ENCODE assay signal across 13 cellular contexts in genomic region chr5:125348221-125348692, GRCh38.
DNase-seq lines count a peak whose midpoint lies in the region; ATAC-seq and TF ChIP-seq lines count a peak whose summit lies in the region.
"Had no signal": no experiment of that assay in that cellular context is flagged by ENCODE, and none has a peak within 500 bp of the region (broad histone marks: within the 10 kb centered on the region; RNA-seq: fewer than 3 reads in every experiment).

No MANE protein-coding gene starts in this region.

- H3F3A ChIP-seq in GM23338 (replicated peaks; ENCODE audit: low read depth), result 0 out of 2 replicates have a peak, but pooled peaks cover 3% of the 10 kb centered on the region

- TF ChIP-seq CTCF in GM23338 (conservative IDR thresholded peaks at IDR 0.05; ENCODE audit: low read depth in 2 of 2) (no peak), heart right ventricle (IDR thresholded peaks at IDR 0.05) (no peak), colonic mucosa (IDR thresholded peaks at IDR 0.05) (no peak), natural killer cell (IDR thresholded peaks at IDR 0.05) (no peak)

- intact Hi-C loops in heart right ventricle (cut with DNase I) (no loop called here), posterior vena cava (cut with DNase I) (no loop called here), colonic mucosa (cut with DNase I) (no loop called here), natural killer cell (cut with micrococcal nuclease) (no loop called here)

- H3K4me1 Mint-ChIP-seq in GM23338, result peaks cover 33% of the 10 kb centered on the region
- no peaks in the 10 kb centered on the region for H3K4me1 Mint-ChIP-seq in natural killer cell
- no peaks in the 10 kb centered on the region for H3K4me1 Mint-ChIP-seq in activated T-cell treated with anti-CD3 and anti-CD28 coated beads, Interleukin-2, amount 50 U/mL, for 24 hours (ENCODE audit: low read depth)

- no peaks in the 10 kb centered on the region for H3K36me3 Mint-ChIP-seq in GM23338 (ENCODE audit: low read depth)
- no peaks in the 10 kb centered on the region for H3K36me3 Mint-ChIP-seq in natural killer cell
- H3K36me3 Mint-ChIP-seq in activated T-cell treated with anti-CD3 and anti-CD28 coated beads, Interleukin-2, amount 50 U/mL, for 24 hours (ENCODE audit: low read depth), result no peaks in the 10 kb centered on the region

- H4K20me1 ChIP-seq in GM23338 (replicated peaks; ENCODE audit: insufficient read depth), result no peaks in the 10 kb centered on the region

- H3K9ac ChIP-seq in SK-N-MC (ENCODE audit: insufficient read length), result no peak overlapping the region
- H3K9ac ChIP-seq in colonic mucosa (ENCODE audit: low read depth in 2 of 2, low read length in 2 of 2), result no peak overlapping the region

- H3K9me3 ChIP-seq in SK-N-MC (ENCODE audit: low read depth, low read length) (no peaks in the 10 kb centered on the region), heart right ventricle (peaks cover 0 to 3% (median 0%) of the 10 kb centered on the region in 11 donors), colonic mucosa (no peaks in the 10 kb centered on the region)

- H3K27ac ChIP-seq in GM23338 (ENCODE audit: low read depth) (peak overlapping the region; percentile 23; the same call in 1 of the 2 replicates), SK-N-MC (no peak overlapping the region), heart right ventricle (no peak overlapping the region), colonic mucosa (no peak overlapping the region)

- no peaks in the 10 kb centered on the region for H3K27me3 ChIP-seq in GM23338 (ENCODE audit: insufficient read depth)
- no peaks in the 10 kb centered on the region for H3K27me3 ChIP-seq in heart right ventricle
- no peaks in the 10 kb centered on the region for H3K27me3 ChIP-seq in colonic mucosa

- H3K4me1 ChIP-seq in GM23338 (ENCODE audit: insufficient read depth) (peaks cover 28% of the 10 kb centered on the region), heart right ventricle (peaks cover 0 to 22% (median 10%) of the 10 kb centered on the region in 9 donors), colonic mucosa (no peaks in the 10 kb centered on the region)

- ATAC-seq in GM23338 (peak; percentile 97), heart right ventricle (peak in 6 of 8 donors; percentile 61 to 84 (median 68)), HG03469 (IDR thresholded peaks at IDR 0.05; ENCODE audit: unreplicated experiment) (no peak), natural killer cell (no peak)
- ATAC-seq: left lobe of liver had no signal

- peak; percentile 57 for DNase-seq in GM23338 (ENCODE audit: low spot score)
- no peak for DNase-seq in SK-N-MC (ENCODE audit: low read depth, low spot score)
- DNase-seq in heart right ventricle, result peak; percentile 13 to 44
- peak; percentile 82 for DNase-seq in posterior vena cava (ENCODE audit: low spot score)
- no peak for DNase-seq in colonic mucosa
- no peak for DNase-seq in natural killer cell
- no peak for DNase-seq in activated T-cell treated with anti-CD3 and anti-CD28 coated beads, Interleukin-2, amount 50 U/mL, for 24 hours
- DNase-seq: effector CD8-positive, alpha-beta T cell; NCI-H526 treated with DMSO at 0.1 percent for 48 hours; stimulated activated CD4-positive, alpha-beta T cell treated with anti-CD3 and anti-CD28 coated beads, Interleukin-15, amount 100 ng/mL, for 24 hours had no signal

- peak overlapping the region; percentile 79; the same call in 1 of the 2 replicates for H2AFZ ChIP-seq in GM23338

- H3K4me3 Mint-ChIP-seq in GM23338, result peak overlapping the region; percentile 35; the same call in 2 of the 3 replicates
- no peak overlapping the region for H3K4me3 Mint-ChIP-seq in natural killer cell
- no peak overlapping the region for H3K4me3 Mint-ChIP-seq in activated T-cell treated with anti-CD3 and anti-CD28 coated beads, Interleukin-2, amount 50 U/mL, for 24 hours
- H3K4me3 Mint-ChIP-seq: T-helper 2 cell treated with Interferon-gamma antibody and Interleukin-4, amounts not matched to agents 5 μg/mL and 100 μg/mL, for 36 hours had no signal

- H3K27ac Mint-ChIP-seq in GM23338 (peak overlapping the region; percentile 59), natural killer cell (no peak overlapping the region)
- no peak overlapping the region for H3K27ac Mint-ChIP-seq in activated T-cell treated with anti-CD3 and anti-CD28 coated beads, Interleukin-2, amount 50 U/mL, for 24 hours
- H3K27ac Mint-ChIP-seq: T-helper 2 cell treated with Interferon-gamma antibody and Interleukin-4, amounts not matched to agents 5 μg/mL and 100 μg/mL, for 36 hours had no signal

- H3K79me2 ChIP-seq in GM23338 (replicated peaks; ENCODE audit: insufficient read depth), result no peaks in the 10 kb centered on the region

- H3K27me3 Mint-ChIP-seq in GM23338 (ENCODE audit: insufficient read depth, low read depth, poor library complexity) (no peaks in the 10 kb centered on the region), natural killer cell (ENCODE audit: low read depth in 2 of 2) (peaks cover 0 to 9% of the 10 kb centered on the region in 2 donors)
- no peaks in the 10 kb centered on the region for H3K27me3 Mint-ChIP-seq in activated T-cell treated with anti-CD3 and anti-CD28 coated beads, Interleukin-2, amount 50 U/mL, for 24 hours

- peaks cover 10% of the 10 kb centered on the region; the same call in 1 of the 2 replicates for H3K9me2 ChIP-seq in GM23338 (ENCODE audit: insufficient read depth)

- H3K36me3 ChIP-seq in GM23338 (ENCODE audit: insufficient read depth), result no peaks in the 10 kb centered on the region
- no peaks in the 10 kb centered on the region for H3K36me3 ChIP-seq in SK-N-MC (ENCODE audit: insufficient read depth, low read length)
- H3K36me3 ChIP-seq in heart right ventricle, result no peaks in the 10 kb centered on the region
- H3K36me3 ChIP-seq in colonic mucosa, result no peaks in the 10 kb centered on the region

- no peaks in the 10 kb centered on the region for H3K9me3 Mint-ChIP-seq in GM23338
- H3K9me3 Mint-ChIP-seq in natural killer cell, result no peaks in the 10 kb centered on the region
- H3K9me3 Mint-ChIP-seq in activated T-cell treated with anti-CD3 and anti-CD28 coated beads, Interleukin-2, amount 50 U/mL, for 24 hours, result peaks cover 4% of the 10 kb centered on the region

- no peak overlapping the region; the same call in 1 of the 2 replicates for H3K4me3 ChIP-seq in GM23338
- H3K4me3 ChIP-seq in SK-N-MC, result 0 out of 2 replicates have a peak overlapping the region, but pooled peaks have one; percentile 3
- peak overlapping the region in 2 of 10 donors; percentile 11 to 14 for H3K4me3 ChIP-seq in heart right ventricle
- no peak overlapping the region for H3K4me3 ChIP-seq in colonic mucosa

- H3K4me2 ChIP-seq in GM23338, result peak overlapping the region; percentile 61

- WGBS in heart right ventricle, 2 donors, result 56 to 58% methylated on average over 11 of the region's 11 CpGs

TF ChIP-seq in GM23338, 12 proteins besides CTCF, POLR2A, EP300 and RAD21 (continues in another document):
- TF ChIP-seq, protein P1, sequence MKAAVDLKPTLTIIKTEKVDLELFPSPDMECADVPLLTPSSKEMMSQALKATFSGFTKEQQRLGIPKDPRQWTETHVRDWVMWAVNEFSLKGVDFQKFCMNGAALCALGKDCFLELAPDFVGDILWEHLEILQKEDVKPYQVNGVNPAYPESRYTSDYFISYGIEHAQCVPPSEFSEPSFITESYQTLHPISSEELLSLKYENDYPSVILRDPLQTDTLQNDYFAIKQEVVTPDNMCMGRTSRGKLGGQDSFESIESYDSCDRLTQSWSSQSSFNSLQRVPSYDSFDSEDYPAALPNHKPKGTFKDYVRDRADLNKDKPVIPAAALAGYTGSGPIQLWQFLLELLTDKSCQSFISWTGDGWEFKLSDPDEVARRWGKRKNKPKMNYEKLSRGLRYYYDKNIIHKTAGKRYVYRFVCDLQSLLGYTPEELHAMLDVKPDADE (IDR thresholded peaks at IDR 0.05), result no peak
- no peak for TF ChIP-seq CREB1 (CRISPR knock-in tag; IDR thresholded peaks at IDR 0.05; ENCODE audit: low read depth)
- no peak for TF ChIP-seq POLR2AphosphoS5 (IDR thresholded peaks at IDR 0.05; ENCODE audit: low read depth)
- TF ChIP-seq JUNB (IDR thresholded peaks at IDR 0.05; ENCODE audit: unreplicated experiment), result no peak
- no peak for TF ChIP-seq EZH2 (IDR thresholded peaks at IDR 0.05; ENCODE audit: low read depth, unreplicated experiment)

Comparison
In these comparisons a context has a peak if more than half of its experiments do, and no peak if none do; other contexts are left out.
1. ATAC-seq: peak in GM23338 (single experiment) and heart right ventricle (6 of 8); none in HG03469 (single experiment) and natural killer cell (0 of 3).
2. DNase-seq: peak in GM23338 (single experiment), heart right ventricle (2 of 2) and posterior vena cava (single experiment); none in SK-N-MC (single experiment), colonic mucosa (single experiment), natural killer cell (single experiment) and activated T-cell treated with anti-CD3 and anti-CD28 coated beads, Interleukin-2, amount 50 U/mL, for 24 hours (single experiment).